Comparison of ENCODE assay signal across 8 cellular contexts in genomic region chr13:99823961-99824360, GRCh38.
"Had no signal": no experiment of that assay in that cellular context is flagged by ENCODE, and none has a peak within 500 bp of the region (broad histone marks: within the 10 kb centered on the region; RNA-seq: fewer than 3 reads in every experiment).

No MANE protein-coding gene starts in this region.

- H3K4me3 ChIP-seq: GM23248, GM23338, HAP-1 had no signal

- H3K4me3 Mint-ChIP-seq: GM23338, H9, HFFc6 had no signal

- H3K27ac Mint-ChIP-seq: GM23338, H9, HFFc6 had no signal

- H3K9me3 Mint-ChIP-seq: GM23338, HFFc6 had no signal

- DNase-seq: GM23248, GOT3, H7, H9, HCEC 1CT, HFFc6 had no signal

- H3K27ac ChIP-seq: GM23248 had no signal
